In the genomic region with DNA sequence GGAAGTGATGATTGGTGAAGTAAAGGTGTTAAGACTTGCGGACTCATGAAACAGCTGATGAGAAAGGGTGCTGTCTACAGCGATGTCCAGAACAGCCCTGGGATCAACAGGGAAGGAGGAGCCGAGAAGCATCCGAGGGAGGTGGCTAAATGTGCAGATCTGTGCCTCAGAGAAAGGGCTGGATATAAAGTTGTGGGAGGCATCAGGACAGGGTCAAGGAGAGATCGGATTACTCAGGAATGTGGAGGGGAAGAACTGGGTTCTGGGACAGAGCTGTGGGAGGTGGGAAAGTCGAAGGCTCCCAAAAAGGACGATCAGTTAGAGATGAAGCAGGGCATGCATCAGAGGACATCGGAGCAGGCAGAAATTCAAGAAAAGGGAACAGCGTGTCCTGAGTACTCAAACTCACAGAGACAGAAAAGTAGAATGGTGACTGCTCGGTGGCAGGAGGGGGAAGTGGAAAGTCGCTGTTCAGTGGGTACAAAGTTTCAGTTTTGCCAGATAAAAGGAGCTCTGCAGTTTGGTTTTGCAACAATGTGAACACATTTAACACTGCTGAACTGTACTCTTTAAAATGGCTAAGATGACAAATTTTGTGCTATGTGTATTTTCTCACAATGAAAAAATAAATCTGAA, we compare ENCODE assay signal across 23 cellular contexts. TPM values are rescaled to one million over a fixed set of nuclear protein-coding genes. Genes with fewer than 3 reads are reported as not detected.
DNase-seq lines count a peak whose midpoint lies in the region; ATAC-seq and TF ChIP-seq lines count a peak whose summit lies in the region.
"Had no signal": no experiment of that assay in that cellular context is flagged by ENCODE, and none has a peak within 500 bp of the region (broad histone marks: within the 10 kb centered on the region; RNA-seq: fewer than 3 reads in every experiment).

No MANE protein-coding gene starts in this region.

- peaks cover 3% of the 10 kb centered on the region for H3K36me3 Mint-ChIP-seq in IgD-negative memory B cell
- H3K36me3 Mint-ChIP-seq: mesothelial cell of epicardium had no signal

- peak overlapping the region; percentile 74 for H3K4me3 ChIP-seq in OCI-LY3 (ENCODE audit: low read length)

- H3K9ac ChIP-seq in OCI-LY3 (ENCODE audit: low read length): peak overlapping the region; percentile 51

- peaks cover 50% of the 10 kb centered on the region for H3K4me1 ChIP-seq in OCI-LY3 (ENCODE audit: low read length)
- H3K4me1 ChIP-seq: sigmoid colon had no signal

- peak overlapping the region; percentile 57 for H3K27ac ChIP-seq in OCI-LY3 (ENCODE audit: low read length)
- peak overlapping the region; percentile 30 for H3K27ac ChIP-seq in substantia nigra (ENCODE audit: low read depth, low read length, poor library complexity, severe bottlenecking)
- H3K27ac ChIP-seq: sigmoid colon had no signal

- peaks cover 14% of the 10 kb centered on the region; the same call in 1 of the 2 replicates for H4K20me1 ChIP-seq in OCI-LY3 (ENCODE audit: insufficient read depth, low read length)

- no peak for TF ChIP-seq CTCF in OCI-LY3 (IDR thresholded peaks at IDR 0.05; ENCODE audit: low read depth, low read length)

- peak overlapping the region; percentile 91 to 100 (median 96) for H3K4me3 Mint-ChIP-seq in IgD-negative memory B cell
- H3K4me3 Mint-ChIP-seq: mesothelial cell of epicardium had no signal

- peaks cover 34 to 43% (median 42%) of the 10 kb centered on the region in 3 donors for H3K4me1 Mint-ChIP-seq in IgD-negative memory B cell
- H3K4me1 Mint-ChIP-seq: mesothelial cell of epicardium had no signal

- peaks cover 31% of the 10 kb centered on the region for H3K36me3 ChIP-seq in OCI-LY3 (replicated peaks; ENCODE audit: low read depth, low read length)
- H3K36me3 ChIP-seq: sigmoid colon had no signal

- no peak overlapping the region for H2AFZ ChIP-seq in OCI-LY3 (ENCODE audit: low read depth, low read length)

- H3K4me2 ChIP-seq in OCI-LY3 (ENCODE audit: low read length): peak overlapping the region; percentile 90

- DNase-seq in left kidney (ENCODE audit: low read depth, low spot score) (peak; percentile 57), substantia nigra (lab: John Stamatoyannopoulos, UW) (no peak), activated gamma-delta T cell treated with Interleukin-2 at 50 U/mL for 16 hours (no peak), amygdala (lab: John Stamatoyannopoulos, UW) (no peak)
- DNase-seq in activated CD4-positive, CD25-positive, alpha-beta regulatory T cell (lab: John Stamatoyannopoulos, UW): no peak
- DNase-seq: activated CD4-positive, alpha-beta T cell treated with anti-CD3 and anti-CD28 coated beads for 48 hours; activated naive CD4-positive, alpha-beta T cell; Calu3; cerebellar nuclear complex; hippocampal formation; KBM-7; kidney glomerular epithelial cell; NCI-H1092 treated with DMSO at 0.1 percent for 48 hours; NCI-H526; nucleus accumbens; sigmoid colon; stimulated activated CD4-positive, alpha-beta T cell treated with anti-CD3 and anti-CD28 coated beads, Interleukin-2, amount 100 ng/mL, for 24 hours had no signal

- H3K9me3 Mint-ChIP-seq in IgD-negative memory B cell: no peaks in the 10 kb centered on the region

- peaks cover 49% of the 10 kb centered on the region for H3K27me3 ChIP-seq in OCI-LY3 (ENCODE audit: low read depth, low read length)

- peak overlapping the region; percentile 82 to 98 (median 89) for H3K27ac Mint-ChIP-seq in IgD-negative memory B cell
- H3K27ac Mint-ChIP-seq: mesothelial cell of epicardium had no signal

- no peaks in the 10 kb centered on the region for H3K9me3 ChIP-seq in OCI-LY3 (ENCODE audit: insufficient read depth, low read length)
- H3K9me3 ChIP-seq: sigmoid colon had no signal

- H3K79me2 ChIP-seq in OCI-LY3 (ENCODE audit: low read length): peaks cover 5% of the 10 kb centered on the region; the same call in 1 of the 2 replicates

- no peak for ATAC-seq in HG03460 (IDR thresholded peaks at IDR 0.05; ENCODE audit: unreplicated experiment)
- ATAC-seq: HCT116, Panc1 had no signal

- H3K27me3 Mint-ChIP-seq in IgD-negative memory B cell: no peaks in the 10 kb centered on the region

RNA-seq across cellular contexts. Expression of gene SIGLEC14, which starts 1.9 kb away (rescaled TPM):
- 15.0 TPM for polyA plus RNA-seq in IgD-negative memory B cell

RNA-seq across cellular contexts. Expression of gene SIGLEC5, which starts 14.6 kb away (rescaled TPM):
- polyA plus RNA-seq in IgD-negative memory B cell: not detected
- polyA plus RNA-seq: sigmoid colon had no signal

RNA-seq across cellular contexts. Expression of gene SPACA6, which starts 48.4 kb away (rescaled TPM):
- 2.1 TPM for polyA plus RNA-seq in IgD-negative memory B cell
